In the genomic region with DNA sequence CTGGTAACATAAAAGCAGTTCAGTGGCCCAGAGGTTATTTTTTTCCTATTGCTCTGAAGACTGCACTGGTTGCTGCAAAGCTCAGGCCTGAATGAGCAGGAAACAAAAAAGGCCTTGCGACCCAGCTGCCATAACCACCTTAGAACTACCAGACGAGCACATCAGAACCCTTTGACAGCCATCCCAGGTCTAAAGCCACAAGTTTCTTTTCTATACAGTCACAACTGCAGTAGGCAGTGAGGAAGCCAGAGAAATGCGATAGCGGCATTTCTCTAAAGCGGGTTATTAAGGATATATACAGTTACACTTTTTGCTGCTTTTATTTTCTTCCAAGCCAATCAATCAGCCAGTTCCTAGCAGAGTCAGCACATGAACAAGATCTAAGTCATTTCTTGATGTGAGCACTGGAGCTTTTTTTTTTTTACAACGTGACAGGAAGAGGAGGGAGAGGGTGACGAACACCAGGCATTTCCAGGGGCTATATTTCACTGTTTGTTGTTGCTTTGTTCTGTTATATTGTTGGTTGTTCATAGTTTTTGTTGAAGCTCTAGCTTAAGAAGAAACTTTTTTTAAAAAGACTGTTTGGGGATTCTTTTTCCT, we compare ENCODE assay signal across 12 cellular contexts. TPM values are rescaled to one million over a fixed set of nuclear protein-coding genes. Genes with fewer than 3 reads are reported as not detected.
DNase-seq lines count a peak whose midpoint lies in the region; ATAC-seq lines count a peak whose summit lies in the region.
"Had no signal": no experiment of that assay in that cellular context is flagged by ENCODE, and none has a peak within 500 bp of the region (broad histone marks: within the 10 kb centered on the region; RNA-seq: fewer than 3 reads in every experiment).

No MANE protein-coding gene starts in this region.

- peak in 1 of 2 donors; percentile 58 for ATAC-seq in natural killer cell treated with Interleukin-12 subunit alpha and Interleukin-12 subunit beta and Interleukin-15 and Interleukin-18, amount 100 ng/mL, for 72 hours
- ATAC-seq in GM19455 (IDR thresholded peaks at IDR 0.05; ENCODE audit: unreplicated experiment), result no peak

- H3K9me3 Mint-ChIP-seq in natural killer cell treated with Interleukin-12 subunit alpha and Interleukin-12 subunit beta and Interleukin-15 and Interleukin-18, amount 100 ng/mL, for 72 hours, result no peaks in the 10 kb centered on the region

- peak overlapping the region; percentile 75 for H3K4me3 Mint-ChIP-seq in natural killer cell treated with Interleukin-12 subunit alpha and Interleukin-12 subunit beta and Interleukin-15 and Interleukin-18, amount 100 ng/mL, for 72 hours

- no peaks in the 10 kb centered on the region for H3K27me3 Mint-ChIP-seq in natural killer cell treated with Interleukin-12 subunit alpha and Interleukin-12 subunit beta and Interleukin-15 and Interleukin-18, amount 100 ng/mL, for 72 hours

- peak overlapping the region; percentile 76 to 83 for H3K27ac Mint-ChIP-seq in natural killer cell treated with Interleukin-12 subunit alpha and Interleukin-12 subunit beta and Interleukin-15 and Interleukin-18, amount 100 ng/mL, for 72 hours

- H3K36me3 Mint-ChIP-seq in natural killer cell treated with Interleukin-12 subunit alpha and Interleukin-12 subunit beta and Interleukin-15 and Interleukin-18, amount 100 ng/mL, for 72 hours, result peaks cover 17% of the 10 kb centered on the region

- DNase-seq in EH (ENCODE audit: low read depth) (peak; percentile 68), M059J (ENCODE audit: low read depth) (peak; percentile 63), dermis microvascular lymphatic vessel endothelial cell (ENCODE audit: low read depth in 2 of 2) (peak; percentile 40 to 87), putamen (ENCODE audit: low spot score) (no peak), NCI-H187 (lab: John Stamatoyannopoulos, UW) (no peak), 8988T (no peak)
- no peak for DNase-seq in natural killer cell treated with Interleukin-12 subunit alpha and Interleukin-12 subunit beta and Interleukin-15 and Interleukin-18, amount 100 ng/mL, for 72 hours (ENCODE audit: low spot score)
- DNase-seq: activated CD4-positive, CD25-positive, alpha-beta regulatory T cell treated with anti-CD3 and anti-CD28 coated beads, Interleukin-2, amount 50 U/mL, for 72 hours; head of caudate nucleus; NCI-H1930; stimulated activated naive CD4-positive, alpha-beta T cell treated with Interleukin-2 at 50 U/mL for 16 hours had no signal

- peaks cover 6 to 21% of the 10 kb centered on the region in 2 donors for H3K4me1 Mint-ChIP-seq in natural killer cell treated with Interleukin-12 subunit alpha and Interleukin-12 subunit beta and Interleukin-15 and Interleukin-18, amount 100 ng/mL, for 72 hours (ENCODE audit: low read depth in 2 of 2)

RNA-seq across cellular contexts. Expression of a gene that starts 48.8 kb away (rescaled TPM):
- total RNA-seq in M059J (2014; rRNA removed; shearing (Covaris generic)), result 103 and 153 TPM in 2 replicates
- total RNA-seq in dermis microvascular lymphatic vessel endothelial cell, result 53.6 and 54.0 TPM in 2 replicates
- total RNA-seq in natural killer cell treated with Interleukin-12 subunit alpha and Interleukin-12 subunit beta and Interleukin-15 and Interleukin-18, amount 100 ng/mL, for 72 hours, result 10 to 100 TPM; 15.3 to 18.1 TPM

Comparison
In these comparisons a context has a peak if more than half of its experiments do, and no peak if none do; other contexts are left out.
1. DNase-seq: peak in EH (single experiment), M059J (single experiment) and dermis microvascular lymphatic vessel endothelial cell (2 of 2); none in natural killer cell treated with Interleukin-12 subunit alpha and Interleukin-12 subunit beta and Interleukin-15 and Interleukin-18, amount 100 ng/mL, for 72 hours (single experiment), putamen (single experiment), NCI-H187 (0 of 2) and 8988T (single experiment).